Comparison of ENCODE assay signal across 13 cellular contexts in the genomic region with DNA sequence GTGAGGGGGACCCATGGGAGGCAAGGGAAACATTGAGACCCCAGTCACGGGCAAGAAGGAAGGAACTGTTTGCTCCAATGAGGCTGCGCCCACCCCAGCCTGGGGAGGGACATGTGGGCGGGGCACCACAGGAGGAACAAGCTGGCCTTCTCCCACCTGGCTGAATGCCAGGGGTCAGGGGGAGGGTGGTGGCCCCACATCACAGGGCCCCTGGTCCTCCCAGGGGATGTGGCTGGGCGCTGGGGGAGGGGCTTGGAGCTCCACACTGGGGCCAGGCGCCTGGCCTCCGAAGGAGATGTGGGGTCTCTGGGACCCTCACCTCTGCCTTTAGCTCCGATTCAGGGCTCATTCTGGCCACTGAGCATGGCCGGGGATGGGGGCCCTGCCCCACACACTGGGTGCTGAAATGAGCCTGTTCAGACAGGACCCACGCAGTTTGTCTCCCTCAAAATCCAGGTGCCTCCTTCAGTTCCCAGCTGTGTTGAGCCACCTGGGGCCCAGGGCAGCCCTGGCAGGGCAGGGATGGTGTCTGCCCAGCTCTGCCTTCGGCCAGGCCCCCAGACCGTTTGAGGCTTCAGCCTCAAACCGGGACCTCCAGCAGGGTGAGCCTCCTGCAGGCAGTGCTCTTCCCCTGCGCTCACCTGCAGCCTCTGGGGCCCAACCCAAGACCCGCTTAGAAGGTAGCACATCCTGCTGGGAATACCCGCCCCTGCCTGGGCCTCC. TPM values are rescaled to one million over a fixed set of nuclear protein-coding genes. Genes with fewer than 3 reads are reported as not detected.
DNase-seq lines count a peak whose midpoint lies in the region; ATAC-seq, FAIRE-seq and TF ChIP-seq lines count a peak whose summit lies in the region.
"Had no signal": no experiment of that assay in that cellular context is flagged by ENCODE, and none has a peak within 500 bp of the region (broad histone marks: within the 10 kb centered on the region; RNA-seq: fewer than 3 reads in every experiment).

No MANE protein-coding gene starts in this region.

- no peaks in the 10 kb centered on the region for H3K79me2 ChIP-seq in neural progenitor cell (ENCODE audit: low read depth)

- no peaks in the 10 kb centered on the region for H3K36me3 ChIP-seq in neural progenitor cell
- H3K36me3 ChIP-seq: BE2C, spleen, suprapubic skin had no signal

- H3K27ac ChIP-seq in neural progenitor cell, result no peak overlapping the region
- H3K27ac ChIP-seq: suprapubic skin had no signal

- no peak for FAIRE-seq in RCC 7860 (lab: Jason Lieb, UNC)

- TF ChIP-seq CTCF in neural progenitor cell (IDR thresholded peaks at IDR 0.05), result no peak

- H3K36me3 Mint-ChIP-seq in activated CD4-positive, alpha-beta T cell treated with anti-CD3 and anti-CD28 coated beads, Interleukin-2, amount 10 ng/mL, durations not matched to agents 7 days and 5 days (ENCODE audit: low read depth), result no peaks in the 10 kb centered on the region
- no peaks in the 10 kb centered on the region for H3K36me3 Mint-ChIP-seq in stimulated activated naive B cell treated with anti-CD40 and anti-IgM and Interleukin-4, amounts not matched to agents 10 μg/mL and 1 μg/mL and 100 μg/mL, for 72 hours
- H3K36me3 Mint-ChIP-seq in neural progenitor cell, result no peaks in the 10 kb centered on the region

- peak; percentile 26 to 52 for ATAC-seq in stimulated activated naive B cell treated with anti-CD40 and anti-IgM and Interleukin-4, amounts not matched to agents 10 μg/mL and 1 μg/mL and 100 μg/mL, for 72 hours (replicated peaks)
- ATAC-seq in HG02610 (IDR thresholded peaks at IDR 0.05; ENCODE audit: unreplicated experiment), result no peak

- no peaks in the 10 kb centered on the region for H3K9me3 Mint-ChIP-seq in activated CD4-positive, alpha-beta T cell treated with anti-CD3 and anti-CD28 coated beads, Interleukin-2, amount 10 ng/mL, durations not matched to agents 7 days and 5 days
- H3K9me3 Mint-ChIP-seq in stimulated activated naive B cell treated with anti-CD40 and anti-IgM and Interleukin-4, amounts not matched to agents 10 μg/mL and 1 μg/mL and 100 μg/mL, for 72 hours, result no peaks in the 10 kb centered on the region
- no peaks in the 10 kb centered on the region for H3K9me3 Mint-ChIP-seq in neural progenitor cell

- H2AFZ ChIP-seq in neural progenitor cell (replicated peaks), result no peak overlapping the region

- H3K9ac ChIP-seq in neural progenitor cell, result no peak overlapping the region

- peaks cover 35% of the 10 kb centered on the region for H3F3A ChIP-seq in neural progenitor cell (ENCODE audit: low read depth)

- no peak overlapping the region for H3K4me2 ChIP-seq in neural progenitor cell

- CTCF ChIA-PET in activated CD4-positive, alpha-beta T cell treated with anti-CD3 and anti-CD28 coated beads, Interleukin-2, amount 10 ng/mL, durations not matched to agents 7 days and 5 days (lab: Charles Lee), result interaction anchor here (0.5 kb wide), 1 partner anchor 121 kb away, joined by 3 read pairs; no protein-coding TSS in a partner anchor

- no peaks in the 10 kb centered on the region for H3K27me3 ChIP-seq in neural progenitor cell
- H3K27me3 ChIP-seq: BE2C, dorsolateral prefrontal cortex, suprapubic skin had no signal

- H3K4me3 Mint-ChIP-seq in activated CD4-positive, alpha-beta T cell treated with anti-CD3 and anti-CD28 coated beads, Interleukin-2, amount 10 ng/mL, durations not matched to agents 7 days and 5 days, result no peak overlapping the region
- no peak overlapping the region for H3K4me3 Mint-ChIP-seq in stimulated activated naive B cell treated with anti-CD40 and anti-IgM and Interleukin-4, amounts not matched to agents 10 μg/mL and 1 μg/mL and 100 μg/mL, for 72 hours
- H3K4me3 Mint-ChIP-seq in neural progenitor cell, result no peak overlapping the region

- no peak for TF ChIP-seq POLR2A in erythroblast (IDR thresholded peaks at IDR 0.05; ENCODE audit: low read length)

- H3K4me3 ChIP-seq in neural progenitor cell, result no peak overlapping the region
- H3K4me3 ChIP-seq: dorsolateral prefrontal cortex, spleen, suprapubic skin had no signal

- POLR2A ChIA-PET in activated CD4-positive, alpha-beta T cell treated with anti-CD3 and anti-CD28 coated beads, Interleukin-2, amount 10 ng/mL, durations not matched to agents 7 days and 5 days (lab: Charles Lee), result no interaction called here

- H4K20me1 ChIP-seq in neural progenitor cell (ENCODE audit: low read depth), result no peaks in the 10 kb centered on the region

- H3K27me3 Mint-ChIP-seq in activated CD4-positive, alpha-beta T cell treated with anti-CD3 and anti-CD28 coated beads, Interleukin-2, amount 10 ng/mL, durations not matched to agents 7 days and 5 days, result no peaks in the 10 kb centered on the region
- peaks cover 7 to 9% of the 10 kb centered on the region in 2 donors for H3K27me3 Mint-ChIP-seq in stimulated activated naive B cell treated with anti-CD40 and anti-IgM and Interleukin-4, amounts not matched to agents 10 μg/mL and 1 μg/mL and 100 μg/mL, for 72 hours
- H3K27me3 Mint-ChIP-seq in neural progenitor cell (ENCODE audit: insufficient read depth, low read depth), result peaks cover 10% of the 10 kb centered on the region

- DNase-seq in activated CD4-positive, alpha-beta T cell treated with anti-CD3 and anti-CD28 coated beads, Interleukin-2, amount 10 ng/mL, durations not matched to agents 7 days and 5 days, result peak; percentile 18
- no peak for DNase-seq in activated CD4-positive, alpha-beta T cell treated with anti-CD3 and anti-CD28 coated beads, Interleukin-2, amount 50 U/mL, for 4 hours
- peak; percentile 14 for DNase-seq in RCC 7860 (ENCODE audit: low spot score)
- DNase-seq in erythroblast (lab: John Stamatoyannopoulos, UW), result peak; percentile 30 to 50
- DNase-seq in stimulated activated naive B cell treated with anti-CD40 and anti-IgM and Interleukin-4, amounts not matched to agents 10 μg/mL and 1 μg/mL and 100 μg/mL, for 72 hours, result no peak
- no peak for DNase-seq in neural progenitor cell (ENCODE audit: low spot score)
- no peak for DNase-seq in stimulated activated CD4-positive, alpha-beta T cell treated with anti-CD3 and anti-CD28 coated beads, Interleukin-4, amount 100 ng/mL, for 24 hours
- DNase-seq: BE2C, dorsolateral prefrontal cortex, NCI-H510A treated with DMSO at 0.1 percent for 48 hours, spleen had no signal

- no peaks in the 10 kb centered on the region for H3K9me3 ChIP-seq in neural progenitor cell (ENCODE audit: low read depth)
- H3K9me3 ChIP-seq: BE2C, spleen, suprapubic skin had no signal

- H3K4me1 ChIP-seq in neural progenitor cell, result peaks cover 27% of the 10 kb centered on the region
- H3K4me1 ChIP-seq: BE2C had no signal

- H3K27ac Mint-ChIP-seq in activated CD4-positive, alpha-beta T cell treated with anti-CD3 and anti-CD28 coated beads, Interleukin-2, amount 10 ng/mL, durations not matched to agents 7 days and 5 days, result no peak overlapping the region
- H3K27ac Mint-ChIP-seq in stimulated activated naive B cell treated with anti-CD40 and anti-IgM and Interleukin-4, amounts not matched to agents 10 μg/mL and 1 μg/mL and 100 μg/mL, for 72 hours, result peak overlapping the region; percentile 67
- H3K27ac Mint-ChIP-seq in neural progenitor cell, result no peak overlapping the region

- H3K4me1 Mint-ChIP-seq in activated CD4-positive, alpha-beta T cell treated with anti-CD3 and anti-CD28 coated beads, Interleukin-2, amount 10 ng/mL, durations not matched to agents 7 days and 5 days, result peaks cover 7% of the 10 kb centered on the region
- peaks cover 16 to 28% of the 10 kb centered on the region in 2 donors for H3K4me1 Mint-ChIP-seq in stimulated activated naive B cell treated with anti-CD40 and anti-IgM and Interleukin-4, amounts not matched to agents 10 μg/mL and 1 μg/mL and 100 μg/mL, for 72 hours
- peaks cover 23% of the 10 kb centered on the region for H3K4me1 Mint-ChIP-seq in neural progenitor cell

RNA-seq across cellular contexts. Expression of a gene that starts 33.2 kb away (rescaled TPM):
- 10 to 100 TPM; 73.6 to 74.4 TPM for total RNA-seq in activated CD4-positive, alpha-beta T cell treated with anti-CD3 and anti-CD28 coated beads, Interleukin-2, amount 10 ng/mL, durations not matched to agents 7 days and 5 days
- 11.7 and 32.4 TPM in 2 replicates for total RNA-seq in neural progenitor cell (ENCODE audit: low replicate concordance)

Comparison
In these comparisons a context has a peak if more than half of its experiments do, and no peak if none do; other contexts are left out.
1. DNase-seq: peak in activated CD4-positive, alpha-beta T cell treated with anti-CD3 and anti-CD28 coated beads, Interleukin-2, amount 10 ng/mL, durations not matched to agents 7 days and 5 days (single experiment), RCC 7860 (single experiment) and erythroblast (2 of 2); none in activated CD4-positive, alpha-beta T cell treated with anti-CD3 and anti-CD28 coated beads, Interleukin-2, amount 50 U/mL, for 4 hours (0 of 2), stimulated activated naive B cell treated with anti-CD40 and anti-IgM and Interleukin-4, amounts not matched to agents 10 μg/mL and 1 μg/mL and 100 μg/mL, for 72 hours (single experiment), neural progenitor cell (single experiment) and stimulated activated CD4-positive, alpha-beta T cell treated with anti-CD3 and anti-CD28 coated beads, Interleukin-4, amount 100 ng/mL, for 24 hours (single experiment).